ENCODE assay signal across 22 cellular contexts in the genomic region with DNA sequence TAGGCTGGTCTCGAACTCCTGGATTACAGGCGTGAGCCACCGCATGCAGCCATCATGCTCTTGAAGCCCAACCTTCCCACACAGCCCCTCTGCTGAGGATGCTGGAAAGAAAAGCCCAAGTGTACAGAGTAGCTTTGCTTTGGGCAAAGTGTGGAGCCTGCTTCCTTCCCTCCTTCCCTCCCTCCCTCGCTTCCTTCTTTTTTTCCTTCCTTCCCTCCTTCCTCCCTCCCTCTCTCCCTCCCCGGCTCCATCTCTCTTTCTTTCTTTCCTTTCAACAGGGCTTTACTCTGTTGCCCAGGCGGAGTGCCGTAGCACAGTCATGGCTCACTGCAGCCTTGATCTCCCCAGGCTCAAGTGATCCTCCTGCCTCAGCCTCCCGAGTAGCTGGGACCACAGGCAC. TPM values are rescaled to one million over a fixed set of nuclear protein-coding genes. Genes with fewer than 3 reads are reported as not detected.
DNase-seq lines count a peak whose midpoint lies in the region; ATAC-seq and TF ChIP-seq lines count a peak whose summit lies in the region.
"Had no signal": no experiment of that assay in that cellular context is flagged by ENCODE, and none has a peak within 500 bp of the region (broad histone marks: within the 10 kb centered on the region; RNA-seq: fewer than 3 reads in every experiment).

No MANE protein-coding gene starts in this region.

- H3K4me1 Mint-ChIP-seq in activated naive CD8-positive, alpha-beta T cell treated with anti-CD3 and anti-CD28 coated beads, Interleukin-2, amount 10 ng/mL, durations not matched to agents 7 days and 5 days: peaks cover 19% of the 10 kb centered on the region
- peaks cover 15% of the 10 kb centered on the region for H3K4me1 Mint-ChIP-seq in activated naive CD8-positive, alpha-beta T cell treated with anti-CD3 and anti-CD28 coated beads, Interleukin-2, amount 50 U/mL, for 24 hours
- peaks cover 8% of the 10 kb centered on the region for H3K4me1 Mint-ChIP-seq in nephron

- H3K4me3 Mint-ChIP-seq in activated naive CD8-positive, alpha-beta T cell treated with anti-CD3 and anti-CD28 coated beads, Interleukin-2, amount 10 ng/mL, durations not matched to agents 7 days and 5 days: peak overlapping the region; percentile 30
- H3K4me3 Mint-ChIP-seq in activated naive CD8-positive, alpha-beta T cell treated with anti-CD3 and anti-CD28 coated beads, Interleukin-2, amount 50 U/mL, for 24 hours: no peak overlapping the region
- peak overlapping the region in 2 of 3 experiments; percentile 25 to 36 for H3K4me3 Mint-ChIP-seq in nephron
- H3K4me3 Mint-ChIP-seq: H9, HFFc6 had no signal

- no peaks in the 10 kb centered on the region for H3K9me3 ChIP-seq in Peyer's patch
- H3K9me3 ChIP-seq in transverse colon: no peaks in the 10 kb centered on the region
- H3K9me3 ChIP-seq in right atrium auricular region: no peaks in the 10 kb centered on the region
- H3K9me3 ChIP-seq in SJCRH30 (replicated peaks): no peaks in the 10 kb centered on the region
- H3K9me3 ChIP-seq: BE2C, Caco-2 had no signal

- no peak for TF ChIP-seq EP300 in transverse colon (IDR thresholded peaks at IDR 0.05; ENCODE audit: low read depth)

- H3K27me3 ChIP-seq in Peyer's patch (no peaks in the 10 kb centered on the region), transverse colon (no peaks in the 10 kb centered on the region), right atrium auricular region (no peaks in the 10 kb centered on the region), SJCRH30 (no peaks in the 10 kb centered on the region)
- H3K27me3 ChIP-seq: BE2C had no signal

- in situ Hi-C loops in transverse colon (cut with MboI; ENCODE audit: low pct_ligation_motif_present in 1 of 4, low pct_unique_long_range_greater_than_20kb in 1 of 4, low sequenced_read_pairs in 3 of 4): no loop called here

- TF ChIP-seq POLR2A in Peyer's patch (IDR thresholded peaks at IDR 0.05) (no peak), transverse colon (IDR thresholded peaks at IDR 0.05) (no peak)

- H3K27ac Mint-ChIP-seq in activated naive CD8-positive, alpha-beta T cell treated with anti-CD3 and anti-CD28 coated beads, Interleukin-2, amount 10 ng/mL, durations not matched to agents 7 days and 5 days: no peak overlapping the region
- H3K27ac Mint-ChIP-seq in activated naive CD8-positive, alpha-beta T cell treated with anti-CD3 and anti-CD28 coated beads, Interleukin-2, amount 50 U/mL, for 24 hours: no peak overlapping the region
- no peak overlapping the region for H3K27ac Mint-ChIP-seq in nephron
- H3K27ac Mint-ChIP-seq: CD8-positive, alpha-beta T cell; H9; HFFc6 had no signal

- POLR2A ChIA-PET in activated naive CD8-positive, alpha-beta T cell treated with anti-CD3 and anti-CD28 coated beads, Interleukin-2, amount 10 ng/mL, durations not matched to agents 7 days and 5 days (lab: Charles Lee): interaction anchor here (0.7 kb wide), 2 partner anchors 45 to 53 kb away, joined by 3 to 4 read pairs; no protein-coding TSS in a partner anchor

- no peak for DNase-seq in activated naive CD8-positive, alpha-beta T cell treated with anti-CD3 and anti-CD28 coated beads, Interleukin-2, amount 10 ng/mL, durations not matched to agents 7 days and 5 days
- DNase-seq in activated naive CD8-positive, alpha-beta T cell treated with anti-CD3 and anti-CD28 coated beads, Interleukin-2, amount 50 U/mL, for 24 hours: no peak
- DNase-seq in Peyer's patch (no peak), transverse colon (no peak), right atrium auricular region (ENCODE audit: low spot score) (no peak), UCSD-AML1 (lab: John Stamatoyannopoulos, UW; ENCODE audit: unreplicated experiment) (no peak), SJCRH30 (no peak)
- DNase-seq: AML-193; BE2C; C1 segment of cervical spinal cord; Caco-2; CD8-positive, alpha-beta T cell; DMS153; GF-D8; GM23248; H9; HFFc6 had no signal

- H3K36me3 Mint-ChIP-seq in activated naive CD8-positive, alpha-beta T cell treated with anti-CD3 and anti-CD28 coated beads, Interleukin-2, amount 10 ng/mL, durations not matched to agents 7 days and 5 days: peaks cover 10% of the 10 kb centered on the region
- peaks cover 14% of the 10 kb centered on the region for H3K36me3 Mint-ChIP-seq in activated naive CD8-positive, alpha-beta T cell treated with anti-CD3 and anti-CD28 coated beads, Interleukin-2, amount 50 U/mL, for 24 hours (ENCODE audit: low read depth)
- peaks cover 25% of the 10 kb centered on the region for H3K36me3 Mint-ChIP-seq in nephron (ENCODE audit: low read depth)

- intact Hi-C loops in transverse colon (cut with DNase I; ENCODE audit: low total_unique reads): no loop called here

- WGBS in transverse colon (ENCODE audit: low coverage in 1 of 2), 2 donors: 78 to 88% methylated on average over 8 of the region's 8 CpGs

- peaks cover 0 to 28% (median 0%) of the 10 kb centered on the region in 3 donors for H3K36me3 ChIP-seq in Peyer's patch
- H3K36me3 ChIP-seq in transverse colon: peaks cover 0 to 24% (median 11%) of the 10 kb centered on the region in 4 donors
- H3K36me3 ChIP-seq in right atrium auricular region: peaks cover 27% of the 10 kb centered on the region
- no peaks in the 10 kb centered on the region for H3K36me3 ChIP-seq in SJCRH30

- peaks cover 0 to 22% (median 0%) of the 10 kb centered on the region in 4 donors for H3K4me1 ChIP-seq in Peyer's patch
- peaks cover 6 to 41% (median 31%) of the 10 kb centered on the region in 4 donors for H3K4me1 ChIP-seq in transverse colon
- H3K4me1 ChIP-seq in right atrium auricular region: peaks cover 0 to 18% of the 10 kb centered on the region in 2 donors
- H3K4me1 ChIP-seq in SJCRH30: peaks cover 4% of the 10 kb centered on the region; the same call in 1 of the 2 replicates
- H3K4me1 ChIP-seq: BE2C had no signal

- H3K4me3 ChIP-seq in Peyer's patch (no peak overlapping the region), transverse colon (no peak overlapping the region), right atrium auricular region (no peak overlapping the region), SJCRH30 (no peak overlapping the region)
- H3K4me3 ChIP-seq: GM23248 had no signal

- TF ChIP-seq CTCF in Peyer's patch (IDR thresholded peaks at IDR 0.05) (no peak), nephron (IDR thresholded peaks at IDR 0.05; ENCODE audit: unreplicated experiment in 3 of 3) (no peak), transverse colon (IDR thresholded peaks at IDR 0.05) (no peak), right atrium auricular region (IDR thresholded peaks at IDR 0.05) (no peak)

- H3K9me3 Mint-ChIP-seq in activated naive CD8-positive, alpha-beta T cell treated with anti-CD3 and anti-CD28 coated beads, Interleukin-2, amount 10 ng/mL, durations not matched to agents 7 days and 5 days: no peaks in the 10 kb centered on the region
- no peaks in the 10 kb centered on the region for H3K9me3 Mint-ChIP-seq in activated naive CD8-positive, alpha-beta T cell treated with anti-CD3 and anti-CD28 coated beads, Interleukin-2, amount 50 U/mL, for 24 hours
- H3K9me3 Mint-ChIP-seq in nephron: no peaks in the 10 kb centered on the region
- H3K9me3 Mint-ChIP-seq: CD8-positive, alpha-beta T cell; HFFc6 had no signal

- no peak for ATAC-seq in activated naive CD8-positive, alpha-beta T cell treated with anti-CD3 and anti-CD28 coated beads, Interleukin-2, amount 10 ng/mL, durations not matched to agents 7 days and 5 days (ENCODE audit: low read depth)
- ATAC-seq in activated naive CD8-positive, alpha-beta T cell treated with anti-CD3 and anti-CD28 coated beads, Interleukin-2, amount 50 U/mL, for 24 hours: no peak
- ATAC-seq: CD8-positive, alpha-beta T cell; HCT116 had no signal

- H3K27ac ChIP-seq in Peyer's patch (peak overlapping the region in 3 of 4 donors; percentile 13 to 76 (median 52)), transverse colon (peak overlapping the region; percentile 46 to 93 (median 66)), right atrium auricular region (no peak overlapping the region), SJCRH30 (no peak overlapping the region)
- H3K27ac ChIP-seq: 22Rv1, GM23248 had no signal

- H3K27me3 Mint-ChIP-seq in activated naive CD8-positive, alpha-beta T cell treated with anti-CD3 and anti-CD28 coated beads, Interleukin-2, amount 10 ng/mL, durations not matched to agents 7 days and 5 days: no peaks in the 10 kb centered on the region
- H3K27me3 Mint-ChIP-seq in activated naive CD8-positive, alpha-beta T cell treated with anti-CD3 and anti-CD28 coated beads, Interleukin-2, amount 50 U/mL, for 24 hours: no peaks in the 10 kb centered on the region
- H3K27me3 Mint-ChIP-seq in nephron (ENCODE audit: low read depth): no peaks in the 10 kb centered on the region

RNA-seq across cellular contexts. Expression of gene CC2D1A, which starts 2.7 kb away (rescaled TPM):
- total RNA-seq in activated naive CD8-positive, alpha-beta T cell treated with anti-CD3 and anti-CD28 coated beads, Interleukin-2, amount 10 ng/mL, durations not matched to agents 7 days and 5 days: 10 to 100 TPM; 34.7 to 34.8 TPM
- total RNA-seq in Peyer's patch (100 to 1,000 TPM in 3 of 4 donors, 10 to 100 TPM in 1; 97.4 to 235 (median 184) TPM), transverse colon (100 to 1,000 TPM; 113 to 294 (median 177) TPM), right atrium auricular region (10 to 100 TPM; 16.1 to 22.6 TPM)
- 10.8 and 15.3 TPM in 2 replicates for total RNA-seq in SJCRH30 (2014; rRNA removed; shearing (Covaris generic))

RNA-seq across cellular contexts. Expression of gene BRME1, which starts 2.8 kb away (rescaled TPM):
- total RNA-seq in activated naive CD8-positive, alpha-beta T cell treated with anti-CD3 and anti-CD28 coated beads, Interleukin-2, amount 10 ng/mL, durations not matched to agents 7 days and 5 days: 1 to 10 TPM; 5.5 to 7.2 TPM
- total RNA-seq in Peyer's patch: 10 to 100 TPM in 3 of 4 donors, 1 to 10 TPM in 1; 7.4 to 73.1 (median 41.2) TPM
- 100 to 1,000 TPM in 1 of 4 donors, 1 to 10 TPM in 3; 5.2 to 102 (median 6.7) TPM for total RNA-seq in transverse colon
- under 1 TPM; 0.28 to 0.70 TPM for total RNA-seq in right atrium auricular region
- total RNA-seq in SJCRH30 (2014; rRNA removed; shearing (Covaris generic)): 10.0 and 11.7 TPM in 2 replicates

RNA-seq across cellular contexts. Expression of gene PODNL1, which starts 29.5 kb away (rescaled TPM):
- 1 to 10 TPM; 1.2 to 1.4 TPM for total RNA-seq in activated naive CD8-positive, alpha-beta T cell treated with anti-CD3 and anti-CD28 coated beads, Interleukin-2, amount 10 ng/mL, durations not matched to agents 7 days and 5 days
- total RNA-seq in Peyer's patch (under 1 TPM in 1 of 4 donors, not detected in 3; 0.35 TPM), transverse colon (10 to 100 TPM in 1 of 4 donors, 1 to 10 TPM in 3; 3.0 to 15.3 (median 3.2) TPM), right atrium auricular region (1 to 10 TPM in 1 of 2 donors, under 1 TPM in 1; 0.47 to 1.1 TPM)
- 0.08 TPM in 1 of 2 replicates, not detected in the other for total RNA-seq in SJCRH30 (2014; rRNA removed; shearing (Covaris generic))
- total RNA-seq: Caco-2; CD8-positive, alpha-beta T cell; G401 had no signal

RNA-seq across cellular contexts. Expression of gene NANOS3, which starts 31.7 kb away (rescaled TPM):
- 1 to 10 TPM in 1 of 2 experiments, not detected in 1; 2.3 TPM for total RNA-seq in activated naive CD8-positive, alpha-beta T cell treated with anti-CD3 and anti-CD28 coated beads, Interleukin-2, amount 10 ng/mL, durations not matched to agents 7 days and 5 days
- total RNA-seq in Peyer's patch (not detected), transverse colon (not detected), right atrium auricular region (not detected)
- total RNA-seq in SJCRH30 (2014; rRNA removed; shearing (Covaris generic)): 1.3 and 2.3 TPM in 2 replicates
- total RNA-seq: Caco-2; CD8-positive, alpha-beta T cell; GM23248; H1; H9 had no signal

RNA-seq across cellular contexts. Expression of gene DCAF15, which starts 43.6 kb away (rescaled TPM):
- total RNA-seq in activated naive CD8-positive, alpha-beta T cell treated with anti-CD3 and anti-CD28 coated beads, Interleukin-2, amount 10 ng/mL, durations not matched to agents 7 days and 5 days: 100 to 1,000 TPM; 105 to 106 TPM
- total RNA-seq in Peyer's patch (10 to 100 TPM; 15.8 to 64.4 (median 31.4) TPM), transverse colon (10 to 100 TPM; 26.2 to 61.7 (median 35.8) TPM), right atrium auricular region (10 to 100 TPM; 10.6 to 12.2 TPM)
- total RNA-seq in SJCRH30 (2014; rRNA removed; shearing (Covaris generic)): 37.4 and 39.1 TPM in 2 replicates

Comparison
In these comparisons a context has a peak if more than half of its experiments do, and no peak if none do; other contexts are left out.
1. H3K27ac ChIP-seq: peak in Peyer's patch (3 of 4) and transverse colon (4 of 4); none in right atrium auricular region (0 of 2) and SJCRH30 (single experiment).